1 cellular context compared by ENCODE assay signal in the genomic region with DNA sequence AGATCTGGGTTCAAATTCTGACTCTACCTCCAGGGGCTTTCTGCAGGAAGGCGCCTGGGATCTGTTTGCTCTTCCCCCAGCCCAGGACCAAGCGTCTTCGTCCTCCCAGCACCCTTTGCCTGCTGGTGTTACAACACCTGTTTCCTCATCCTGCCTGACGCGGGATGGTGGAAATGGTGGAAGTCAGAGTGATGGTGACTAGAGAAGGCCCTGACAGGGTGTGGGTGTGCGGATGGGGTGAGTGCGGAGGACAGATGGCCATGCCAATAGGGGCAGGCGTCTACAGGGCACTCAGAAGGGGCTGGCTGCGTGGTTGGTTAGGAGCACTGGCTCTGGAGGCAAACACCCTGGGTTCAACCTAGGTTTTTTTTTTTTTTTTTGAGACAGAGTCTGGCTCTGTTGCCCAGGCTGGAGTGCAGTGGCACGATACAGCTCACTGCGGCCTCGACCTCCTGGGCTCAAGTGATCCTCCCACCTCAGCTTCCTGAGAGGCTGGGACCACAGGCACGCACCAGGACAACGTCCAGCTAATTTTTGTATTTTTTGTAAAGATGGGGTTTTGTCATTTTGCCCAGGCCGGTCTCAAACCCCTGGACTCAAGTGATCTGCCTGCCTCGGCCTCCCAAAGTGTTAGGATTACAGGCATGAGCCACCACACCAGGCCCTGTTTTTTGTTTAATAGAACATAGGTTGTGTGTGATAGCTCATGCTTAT.
TF ChIP-seq lines count a peak whose summit lies in the region.

No MANE protein-coding gene starts in this region.

TF ChIP-seq in WTC11, 78 proteins besides CTCF, POLR2A, EP300 and RAD21 (continued from another document):
- TF ChIP-seq PRDM15 (CRISPR knock-in tag; IDR thresholded peaks at IDR 0.05) (no peak), FOXP4 (CRISPR knock-in tag; IDR thresholded peaks at IDR 0.05) (no peak), ZNF121 (CRISPR knock-in tag; IDR thresholded peaks at IDR 0.05) (no peak)
